In the genomic region with DNA sequence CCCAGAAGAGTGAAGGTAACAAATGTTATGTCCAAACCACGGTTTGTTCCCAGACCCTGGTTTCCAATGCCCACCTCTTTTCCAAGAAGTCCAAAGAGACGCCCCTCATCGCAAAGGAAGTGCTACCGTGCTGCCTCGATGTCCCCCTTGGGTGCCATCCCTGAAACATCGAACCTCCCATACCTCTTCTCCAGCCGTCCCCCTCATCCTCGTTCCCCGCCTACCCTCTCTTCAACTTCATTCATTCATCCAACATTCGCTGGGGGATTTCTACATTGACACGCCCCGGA, we compare ENCODE assay signal across 8 cellular contexts. TPM values are rescaled to one million over a fixed set of nuclear protein-coding genes. Genes with fewer than 3 reads are reported as not detected.
A peak's percentile ranks its signal among the peaks of the same experiment; 100 is the strongest.
DNase-seq lines count a peak whose midpoint lies in the region; ATAC-seq and TF ChIP-seq lines count a peak whose summit lies in the region.

No MANE protein-coding gene starts in this region.

- DNase-seq in Calu3 (no peak), IMR-90 (no peak), superior temporal gyrus (ENCODE audit: extremely low spot score) (no peak), NCI-H69 (lab: John Stamatoyannopoulos, UW) (no peak)

- H3K27me3 Mint-ChIP-seq in Calu3 (ENCODE audit: unreplicated experiment), result no peaks in the 10 kb centered on the region
- no peaks in the 10 kb centered on the region for H3K27me3 Mint-ChIP-seq in dendritic cell treated with granulocyte-macrophage colony-stimulating factor and Interleukin-4, amounts not matched to agents 40 ng/mL and 50 ng/mL, for 4 days

- intact Hi-C loops in Calu3 (cut with micrococcal nuclease; ENCODE audit: unreplicated experiment) (loop anchor here (1.0 kb wide), 1 partner anchor 30 kb away; the partner anchor contains the start of gene MAP2K1), IMR-90 (cut with micrococcal nuclease) (loop anchor here (2.0 kb wide), 1 partner anchor 143 kb away; no protein-coding TSS in a partner anchor)
- intact Hi-C loops in dendritic cell treated with granulocyte-macrophage colony-stimulating factor and Interleukin-4, amounts not matched to agents 40 ng/mL and 50 ng/mL, for 4 days (cut with micrococcal nuclease), result loop anchor here (1.0 kb wide), 2 partner anchors 30 to 141 kb away; partner anchors contain the start of genes MAP2K1 and SNAPC5

- CTCF ChIA-PET in Calu3 (lab: Charles Lee), result interaction anchor here (0.7 to 1.3 kb wide), 2 partner anchors 30 to 814 kb away, joined by 4 to 5 read pairs; partner anchors contain the start of gene MAP2K1
- CTCF ChIA-PET in IMR-90 (lab: Yijun Ruan, JAX), result no interaction called here

- no peak overlapping the region for H3K18ac ChIP-seq in IMR-90 (ENCODE audit: low read depth, low read length)

- peaks cover 26% of the 10 kb centered on the region for H3K36me3 Mint-ChIP-seq in Calu3 (ENCODE audit: insufficient read depth, unreplicated experiment)
- peaks cover 23% of the 10 kb centered on the region for H3K36me3 Mint-ChIP-seq in dendritic cell treated with granulocyte-macrophage colony-stimulating factor and Interleukin-4, amounts not matched to agents 40 ng/mL and 50 ng/mL, for 4 days (ENCODE audit: low read depth)

- H3K27ac Mint-ChIP-seq in Calu3 (ENCODE audit: unreplicated experiment), result peak overlapping the region; percentile 98
- peak overlapping the region; percentile 92 for H3K27ac Mint-ChIP-seq in dendritic cell treated with granulocyte-macrophage colony-stimulating factor and Interleukin-4, amounts not matched to agents 40 ng/mL and 50 ng/mL, for 4 days

- BruUV-seq in Calu3 (replicated peaks; lab: Mats Ljungman, UMichigan) (TSS peak; percentile 63), IMR-90 (replicated peaks; lab: Mats Ljungman, UMichigan) (no TSS peak)

- peaks cover 32% of the 10 kb centered on the region for H3K4me1 Mint-ChIP-seq in Calu3 (ENCODE audit: low read depth, unreplicated experiment)
- H3K4me1 Mint-ChIP-seq in dendritic cell treated with granulocyte-macrophage colony-stimulating factor and Interleukin-4, amounts not matched to agents 40 ng/mL and 50 ng/mL, for 4 days (ENCODE audit: low read depth), result peaks cover 25% of the 10 kb centered on the region

- H3K4me1 ChIP-seq in IMR-90 (ENCODE audit: control insufficient read depth, insufficient read depth, low read length), result 0 out of 2 replicates have a peak, but pooled peaks cover 1% of the 10 kb centered on the region
- peaks cover 7% of the 10 kb centered on the region for H3K4me1 ChIP-seq in neuron (ENCODE audit: insufficient read depth, low read length)

- peak overlapping the region; percentile 99 for H3K4me3 Mint-ChIP-seq in Calu3 (ENCODE audit: low read depth, unreplicated experiment)
- peak overlapping the region; percentile 93 for H3K4me3 Mint-ChIP-seq in dendritic cell treated with granulocyte-macrophage colony-stimulating factor and Interleukin-4, amounts not matched to agents 40 ng/mL and 50 ng/mL, for 4 days

- no peak for TF ChIP-seq CTCF in Calu3 (IDR thresholded peaks at IDR 0.05; ENCODE audit: unreplicated experiment)
- no peak for TF ChIP-seq CTCF in IMR-90 (conservative IDR thresholded peaks at IDR 0.05; ENCODE audit: low read depth, low read length)

- H2AK9ac ChIP-seq in IMR-90 (replicated peaks; ENCODE audit: low read depth, low read length, poor library complexity), result peak overlapping the region; percentile 87

- ATAC-seq in IMR-90 (ENCODE audit: low read depth), result no peak
- no peak for ATAC-seq in GM21360 (IDR thresholded peaks at IDR 0.05; ENCODE audit: unreplicated experiment)
- ATAC-seq in GM19395 (IDR thresholded peaks at IDR 0.05; ENCODE audit: unreplicated experiment), result no peak

- peak overlapping the region; percentile 80 for H3K14ac ChIP-seq in IMR-90 (replicated peaks; ENCODE audit: low read depth, low read length)

- in situ Hi-C loops in IMR-90 (cut with MboI; ENCODE audit: low sequenced_read_pairs), result loop anchor here (25.0 kb wide), 1 partner anchor 506 kb away; no protein-coding TSS in a partner anchor

- no peak overlapping the region for H2BK120ac ChIP-seq in IMR-90 (ENCODE audit: low read depth, low read length)

- no peak for TF ChIP-seq RAD21 in IMR-90 (IDR thresholded peaks at IDR 0.05; ENCODE audit: low read length)

- dilution Hi-C loops in IMR-90 (cut with HindIII; ENCODE audit: low sequenced_read_pairs, unreplicated experiment), result no loop called here

- no peak overlapping the region for H2BK20ac ChIP-seq in IMR-90 (ENCODE audit: low read depth, low read length)

- H3K27ac ChIP-seq in IMR-90 (ENCODE audit: insufficient read depth, low read length), result peak overlapping the region; percentile 50

- no peak overlapping the region; the same call in 2 of the 3 replicates for H2BK15ac ChIP-seq in IMR-90 (ENCODE audit: low read depth, low read length)

- H4K91ac ChIP-seq in IMR-90 (ENCODE audit: insufficient read depth, low read depth, low read length), result peak overlapping the region; percentile 85

- H2AK5ac ChIP-seq in IMR-90 (ENCODE audit: low read depth, low read length), result peak overlapping the region; percentile 55; the same call in 1 of the 2 replicates

- H3K4ac ChIP-seq in IMR-90 (ENCODE audit: low read depth, low read length), result peak overlapping the region; percentile 62

- peak overlapping the region; percentile 94 for H3K4me2 ChIP-seq in IMR-90 (ENCODE audit: low read depth, low read length)

- no peak for TF ChIP-seq POLR2A in IMR-90 (IDR thresholded peaks at IDR 0.05; ENCODE audit: low read depth, low read length)

- H2BK5ac ChIP-seq in IMR-90 (ENCODE audit: low read depth, low read length, poor library complexity, severe bottlenecking), result peak overlapping the region; percentile 4

- no peaks in the 10 kb centered on the region for H3K27me3 ChIP-seq in IMR-90 (ENCODE audit: control insufficient read depth, insufficient read depth, low read length)
- H3K27me3 ChIP-seq in neuron (ENCODE audit: insufficient read depth, low read length), result no peaks in the 10 kb centered on the region

- H3K23ac ChIP-seq in IMR-90 (ENCODE audit: low read depth, low read length), result peak overlapping the region; percentile 83

- peak overlapping the region; percentile 2; the same call in 1 of the 2 replicates for H4K5ac ChIP-seq in IMR-90 (ENCODE audit: low read depth, low read length)

- peak overlapping the region; percentile 64 for H3K56ac ChIP-seq in IMR-90 (ENCODE audit: extremely low read depth, insufficient read depth, low read length)

- H4K8ac ChIP-seq in IMR-90 (ENCODE audit: low read depth in 2 of 2, low read length in 2 of 2), result peak overlapping the region; percentile 91

- peaks cover 1% of the 10 kb centered on the region; the same call in 1 of the 2 replicates for H3K36me3 ChIP-seq in IMR-90 (ENCODE audit: control insufficient read depth, insufficient read depth, low read length)
- H3K36me3 ChIP-seq in neuron (ENCODE audit: insufficient read depth, low read length), result peaks cover 8% of the 10 kb centered on the region

- H3K4me3 ChIP-seq in IMR-90 (ENCODE audit: insufficient read depth, low read depth, low read length) (peak overlapping the region; percentile 57), neuron (ENCODE audit: low read length) (peak overlapping the region; percentile 62)

- peak overlapping the region; percentile 96 for H2AFZ ChIP-seq in IMR-90 (replicated peaks; ENCODE audit: low read length, poor library complexity)
- peak overlapping the region; percentile 74 for H2AFZ ChIP-seq in neuron (ENCODE audit: low read depth, low read length)

- peak overlapping the region; percentile 74 for H3K9ac ChIP-seq in IMR-90 (ENCODE audit: low read depth, low read length)

- H3K9me3 Mint-ChIP-seq in Calu3 (ENCODE audit: low read depth, unreplicated experiment), result no peaks in the 10 kb centered on the region
- no peaks in the 10 kb centered on the region for H3K9me3 Mint-ChIP-seq in dendritic cell treated with granulocyte-macrophage colony-stimulating factor and Interleukin-4, amounts not matched to agents 40 ng/mL and 50 ng/mL, for 4 days

- POLR2A ChIA-PET in IMR-90 (lab: Charles Lee; ENCODE audit: unreplicated experiment), result no interaction called here

- H4K20me1 ChIP-seq in IMR-90 (ENCODE audit: insufficient read depth, low read length), result no peaks in the 10 kb centered on the region

- WGBS in IMR-90 (ENCODE audit: extremely low coverage in 2 of 2, insufficient read length in 1 of 2), 2 experiments, result 3% methylated on average over 8 of the region's 12 CpGs; no CpG with 5 or more reads in 1 of the 2 experiments

- H3K79me1 ChIP-seq in IMR-90 (ENCODE audit: low read depth in 1 of 2, low read length in 2 of 2), result peaks cover 5 to 22% of the 10 kb centered on the region in 2 experiments

- H3K9me3 ChIP-seq in IMR-90 (ENCODE audit: control insufficient read depth, insufficient read depth, low read length) (no peaks in the 10 kb centered on the region), neuron (ENCODE audit: low read length) (no peaks in the 10 kb centered on the region)

- H3K9me1 ChIP-seq in IMR-90 (ENCODE audit: insufficient read depth, low read length), result no peaks in the 10 kb centered on the region

TF ChIP-seq in IMR-90, 13 proteins besides CTCF, POLR2A, EP300 and RAD21 (continues in another document):
- TF ChIP-seq MAZ (IDR thresholded peaks at IDR 0.05; ENCODE audit: borderline replicate concordance, low read depth, low read length), result no peak
- TF ChIP-seq FOS (IDR thresholded peaks at IDR 0.05; ENCODE audit: low read depth, low read length), result no peak
- no peak for TF ChIP-seq SMC3 (IDR thresholded peaks at IDR 0.05; ENCODE audit: low read depth, low read length)
- no peak for TF ChIP-seq BHLHE40 (IDR thresholded peaks at IDR 0.05; ENCODE audit: low read depth, low read length)
- TF ChIP-seq NFE2L2 (IDR thresholded peaks at IDR 0.05; ENCODE audit: low read depth, low read length), result no peak
- TF ChIP-seq RCOR1 (IDR thresholded peaks at IDR 0.05; ENCODE audit: insufficient replicate concordance, low read length), result no peak
- TF ChIP-seq, protein P1, sequence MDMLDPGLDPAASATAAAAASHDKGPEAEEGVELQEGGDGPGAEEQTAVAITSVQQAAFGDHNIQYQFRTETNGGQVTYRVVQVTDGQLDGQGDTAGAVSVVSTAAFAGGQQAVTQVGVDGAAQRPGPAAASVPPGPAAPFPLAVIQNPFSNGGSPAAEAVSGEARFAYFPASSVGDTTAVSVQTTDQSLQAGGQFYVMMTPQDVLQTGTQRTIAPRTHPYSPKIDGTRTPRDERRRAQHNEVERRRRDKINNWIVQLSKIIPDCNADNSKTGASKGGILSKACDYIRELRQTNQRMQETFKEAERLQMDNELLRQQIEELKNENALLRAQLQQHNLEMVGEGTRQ (IDR thresholded peaks at IDR 0.05; ENCODE audit: low read depth, low read length), result no peak
- TF ChIP-seq RFX5 (IDR thresholded peaks at IDR 0.05; ENCODE audit: low read depth, low read length), result no peak

RNA-seq across cellular contexts. Expression of gene TIPIN, which starts 0.5 kb away (rescaled TPM):
- total RNA-seq in Calu3 (2022) (19.8 and 27.0 TPM in 2 replicates), IMR-90 (2012; rRNA removed) (7.3 and 15.0 TPM in 2 replicates)
- polyA plus RNA-seq in IMR-90 (2012; rRNA removed), result 6.3 and 6.9 TPM in 2 replicates
- polyA plus RNA-seq in IMR-90 (2012; cell fraction: cytosol; rRNA removed), result 0.89 and 1.9 TPM in 2 replicates
- polyA plus RNA-seq in IMR-90 (2012; cell fraction: nucleus; rRNA removed; ENCODE audit: low replicate concordance), result 0.44 and 2.3 TPM in 2 replicates

RNA-seq across cellular contexts. Expression of gene MAP2K1, which starts 30.7 kb away (rescaled TPM):
- total RNA-seq in Calu3 (2022) (67.6 and 69.1 TPM in 2 replicates), IMR-90 (2012; rRNA removed) (37.8 and 58.9 TPM in 2 replicates)
- 33.3 and 34.7 TPM in 2 replicates for polyA plus RNA-seq in IMR-90 (2012; rRNA removed)
- polyA plus RNA-seq in IMR-90 (2012; cell fraction: cytosol; rRNA removed), result 18.9 and 28.3 TPM in 2 replicates
- 9.2 and 28.3 TPM in 2 replicates for polyA plus RNA-seq in IMR-90 (2012; cell fraction: nucleus; rRNA removed; ENCODE audit: low replicate concordance)
